Comparison of ENCODE assay signal across 10 cellular contexts in genomic region chr18:54260376-54261072, GRCh38. TPM values are rescaled to one million over a fixed set of nuclear protein-coding genes. Genes with fewer than 3 reads are reported as not detected.
DNase-seq lines count a peak whose midpoint lies in the region; ATAC-seq, FAIRE-seq and TF ChIP-seq lines count a peak whose summit lies in the region.
"Had no signal": no experiment of that assay in that cellular context is flagged by ENCODE, and none has a peak within 500 bp of the region (broad histone marks: within the 10 kb centered on the region; RNA-seq: fewer than 3 reads in every experiment).

No MANE protein-coding gene starts in this region.

- ATAC-seq in GM21528 (IDR thresholded peaks at IDR 0.05; ENCODE audit: low FRiP score, unreplicated experiment): peak; percentile 31
- ATAC-seq in right cardiac atrium: peak; percentile 73 to 85

- DNase-seq in GM12891 (ENCODE audit: insufficient read length, low spot score): no peak
- no peak for DNase-seq in right cardiac atrium
- no peak for DNase-seq in MG63
- no peak for DNase-seq in kidney tubule cell (ENCODE audit: low spot score)
- no peak for DNase-seq in NCI-H526 treated with DMSO at 0.1 percent for 48 hours (lab: John Stamatoyannopoulos, UW)
- no peak for DNase-seq in dorsolateral prefrontal cortex
- DNase-seq: heart right ventricle, NCI-H1092 treated with DMSO at 0.1 percent for 48 hours had no signal

- H3K4me1 ChIP-seq in OCI-LY3 (ENCODE audit: low read length) (peaks cover 54% of the 10 kb centered on the region), right cardiac atrium (ENCODE audit: control insufficient read depth, insufficient read depth, low read length) (no peaks in the 10 kb centered on the region)

- TF ChIP-seq CTCF in OCI-LY3 (IDR thresholded peaks at IDR 0.05; ENCODE audit: low read depth, low read length) (no peak), dorsolateral prefrontal cortex (IDR thresholded peaks at IDR 0.05 in 54 of 56, conservative IDR thresholded peaks at IDR 0.05 in 2 of 56; ENCODE audit: low read depth in 1 of 56, partially characterized antibody in 56 of 56) (no peak)

- no peaks in the 10 kb centered on the region for H4K20me1 ChIP-seq in OCI-LY3 (ENCODE audit: insufficient read depth, low read length)

- no peak for TF ChIP-seq POLR2A in GM12891 (IDR thresholded peaks at IDR 0.05; ENCODE audit: low read depth, low read length)

- H3K79me2 ChIP-seq in OCI-LY3 (ENCODE audit: low read length): no peaks in the 10 kb centered on the region

- no peaks in the 10 kb centered on the region for H3K9me3 ChIP-seq in OCI-LY3 (ENCODE audit: insufficient read depth, low read length)
- H3K9me3 ChIP-seq in right cardiac atrium (ENCODE audit: control insufficient read depth, low read length): no peaks in the 10 kb centered on the region
- H3K9me3 ChIP-seq in MG63: no peaks in the 10 kb centered on the region
- H3K9me3 ChIP-seq: heart right ventricle had no signal

- 79% methylated on average over 11 of the region's 11 CpGs for WGBS in right cardiac atrium

- intact Hi-C loops in right cardiac atrium (cut with DNase I): no loop called here
- intact Hi-C loops in dorsolateral prefrontal cortex (cut with DNase I): no loop called here

- peak; percentile 85 for FAIRE-seq in GM12891 (lab: Jason Lieb, UNC)

- H3K36me3 ChIP-seq in OCI-LY3 (replicated peaks; ENCODE audit: low read depth, low read length) (no peaks in the 10 kb centered on the region), MG63 (no peaks in the 10 kb centered on the region)
- H3K36me3 ChIP-seq: heart right ventricle had no signal

- H3K9ac ChIP-seq in OCI-LY3 (ENCODE audit: low read length): peak overlapping the region; percentile 65

- peak overlapping the region; percentile 0; the same call in 1 of the 2 replicates for H3K4me3 ChIP-seq in OCI-LY3 (ENCODE audit: low read length)
- H3K4me3 ChIP-seq in right cardiac atrium (ENCODE audit: low read length): no peak overlapping the region
- no peak overlapping the region for H3K4me3 ChIP-seq in MG63
- H3K4me3 ChIP-seq in dorsolateral prefrontal cortex: no peak overlapping the region
- H3K4me3 ChIP-seq: heart right ventricle had no signal

- peak overlapping the region; percentile 64 for H3K4me2 ChIP-seq in OCI-LY3 (ENCODE audit: low read length)

- H3K27me3 ChIP-seq in OCI-LY3 (ENCODE audit: low read depth, low read length): no peaks in the 10 kb centered on the region
- no peaks in the 10 kb centered on the region for H3K27me3 ChIP-seq in right cardiac atrium (ENCODE audit: control insufficient read depth, insufficient read depth)
- H3K27me3 ChIP-seq in MG63: no peaks in the 10 kb centered on the region
- no peaks in the 10 kb centered on the region for H3K27me3 ChIP-seq in dorsolateral prefrontal cortex
- H3K27me3 ChIP-seq: heart right ventricle had no signal

- H2AFZ ChIP-seq in OCI-LY3 (ENCODE audit: low read depth, low read length): peak overlapping the region; percentile 8; the same call in 1 of the 2 replicates

- H3K27ac ChIP-seq in OCI-LY3 (ENCODE audit: low read length) (peak overlapping the region; percentile 91), right cardiac atrium (ENCODE audit: low read length) (peak overlapping the region; percentile 72), dorsolateral prefrontal cortex (no peak overlapping the region)

TF ChIP-seq in GM12891, 5 proteins besides CTCF, POLR2A, EP300 and RAD21:
- TF ChIP-seq SPI1 (IDR thresholded peaks at IDR 0.05; ENCODE audit: low read depth, low read length) (no peak), TAF1 (IDR thresholded peaks at IDR 0.05; ENCODE audit: low read depth, low read length) (no peak), POU2F2 (IDR thresholded peaks at IDR 0.05; ENCODE audit: low read depth, low read length) (no peak), POLR2AphosphoS5 (IDR thresholded peaks at IDR 0.05; ENCODE audit: low read depth, low read length) (no peak), PAX5 (IDR thresholded peaks at IDR 0.05; ENCODE audit: insufficient read depth, low read length, severe bottlenecking) (no peak)

RNA-seq across cellular contexts. Expression of gene POLI, which starts 8.8 kb away (rescaled TPM):
- 6.1 TPM for polyA plus RNA-seq in GM12891 (2012; ENCODE audit: low read depth, missing spikeins)
- total RNA-seq in right cardiac atrium (10 to 100 TPM; 21.6 to 30.0 (median 27.4) TPM), dorsolateral prefrontal cortex (10 to 100 TPM; 29.3 to 71.2 (median 44.8) TPM)
- polyA plus RNA-seq in right cardiac atrium: 9.8 TPM
- 11.1 and 66.4 TPM in 2 replicates for total RNA-seq in MG63 (2014; rRNA removed; shearing (Covaris generic); ENCODE audit: low replicate concordance)

RNA-seq across cellular contexts. Expression of gene MBD2, which starts 36.1 kb away (rescaled TPM):
- polyA plus RNA-seq in GM12891 (2012; ENCODE audit: low read depth, missing spikeins): 46.0 TPM
- total RNA-seq in right cardiac atrium: 10 to 100 TPM; 48.8 to 68.2 (median 60.7) TPM
- 27.3 TPM for polyA plus RNA-seq in right cardiac atrium
- total RNA-seq in MG63 (2014; rRNA removed; shearing (Covaris generic); ENCODE audit: low replicate concordance): 31.2 and 749 TPM in 2 replicates
- 10 to 100 TPM; 22.9 to 55.8 (median 36.4) TPM for total RNA-seq in dorsolateral prefrontal cortex

Comparison
In these comparisons a context has a peak if more than half of its experiments do, and no peak if none do; other contexts are left out.
1. H3K27ac ChIP-seq: peak in OCI-LY3 (single experiment) and right cardiac atrium (single experiment); none in dorsolateral prefrontal cortex (0 of 59).